ENCODE assay signal across 29 cellular contexts in the genomic region with DNA sequence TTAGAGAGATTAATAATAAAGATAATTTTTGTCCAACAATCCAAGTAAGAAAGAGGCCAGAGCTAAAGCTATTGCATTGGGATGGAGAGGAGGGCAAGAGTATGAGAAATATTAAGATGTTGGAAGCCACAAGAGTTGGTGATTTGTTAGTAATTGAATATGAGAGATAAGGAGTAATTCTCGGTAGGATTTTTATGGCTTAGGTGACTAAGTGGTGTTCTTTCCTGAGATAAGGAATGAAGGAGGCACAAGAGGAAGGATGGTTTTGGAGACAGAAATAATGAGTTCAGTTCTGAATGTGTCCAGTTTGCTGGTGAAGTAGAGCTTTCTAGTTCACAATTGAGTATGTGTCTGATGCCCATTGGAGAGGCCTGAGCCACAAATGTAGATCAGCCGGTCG. TPM values are rescaled to one million over a fixed set of nuclear protein-coding genes. Genes with fewer than 3 reads are reported as not detected.
"Had no signal": no experiment of that assay in that cellular context is flagged by ENCODE, and none has a peak within 500 bp of the region (broad histone marks: within the 10 kb centered on the region; RNA-seq: fewer than 3 reads in every experiment).

No MANE protein-coding gene starts in this region.

- H3K27ac Mint-ChIP-seq: activated naive CD8-positive, alpha-beta T cell treated with anti-CD3 and anti-CD28 coated beads, Interleukin-2, amount 10 ng/mL, durations not matched to agents 7 days and 5 days; activated T-helper 1 cell treated with anti-CD3 and anti-CD28 coated beads, Interleukin-12 subunit alpha, Interleukin-12 subunit beta, Interleukin-2, Interleukin-4 antibody, amounts not matched to agents 30 ng/mL and 10 ng/mL and 1 ng/mL, durations not matched to agents 14 hours and 24 hours and 36 hours; endodermal cell; T-helper 1 cell treated with Interleukin-12 subunit alpha and Interleukin-12 subunit beta and Interleukin-4 antibody, amounts not matched to agents 30 μg/mL and 1 μg/mL, for 36 hours; WTC11 had no signal

- H3K4me1 Mint-ChIP-seq: endodermal cell, neural crest cell had no signal

- ATAC-seq: activated CD8-positive, alpha-beta T cell treated with anti-CD3 and anti-CD28 coated beads for 36 hours; esophagus mucosa; left cardiac atrium; left ventricle myocardium superior; naive thymus-derived CD4-positive, alpha-beta T cell; pancreas; psoas muscle; stimulated activated naive CD8-positive, alpha-beta T cell treated with anti-CD3 and anti-CD28 coated beads, Interleukin-15, Interleukin-2, amounts not matched to agents 100 U/mL and 50 U/mL, for 24 hours; WTC11 had no signal

- H3K9me3 Mint-ChIP-seq: activated CD8-positive, alpha-beta T cell treated with anti-CD3 and anti-CD28 coated beads for 36 hours; activated naive CD8-positive, alpha-beta T cell treated with anti-CD3 and anti-CD28 coated beads, Interleukin-2, amount 10 ng/mL, durations not matched to agents 7 days and 5 days; activated T-helper 1 cell treated with anti-CD3 and anti-CD28 coated beads, Interleukin-12 subunit alpha, Interleukin-12 subunit beta, Interleukin-2, Interleukin-4 antibody, amounts not matched to agents 30 ng/mL and 10 ng/mL and 1 ng/mL, durations not matched to agents 14 hours and 24 hours and 36 hours; endodermal cell; naive thymus-derived CD4-positive, alpha-beta T cell; neural crest cell; T-helper 1 cell treated with Interleukin-12 subunit alpha and Interleukin-12 subunit beta and Interleukin-4 antibody, amounts not matched to agents 30 μg/mL and 1 μg/mL, for 36 hours; WTC11 had no signal

- H3K27me3 ChIP-seq: pancreas, testis had no signal

- H3K27ac ChIP-seq: pancreas, psoas muscle, testis had no signal

- H3K9me3 ChIP-seq: pancreas, psoas muscle, testis had no signal

- H3K27me3 Mint-ChIP-seq: activated CD8-positive, alpha-beta T cell treated with anti-CD3 and anti-CD28 coated beads for 36 hours; activated naive CD8-positive, alpha-beta T cell treated with anti-CD3 and anti-CD28 coated beads, Interleukin-2, amount 10 ng/mL, durations not matched to agents 7 days and 5 days; naive thymus-derived CD4-positive, alpha-beta T cell had no signal

- H3K4me1 ChIP-seq: pancreas, psoas muscle, testis had no signal

- DNase-seq: activated CD4-positive, alpha-beta T cell treated with anti-CD3 and anti-CD28 coated beads, Interleukin-2, amount 50 U/mL, for 1 hour; activated CD8-positive, alpha-beta T cell treated with anti-CD3 and anti-CD28 coated beads for 36 hours; activated gamma-delta T cell; activated naive CD8-positive, alpha-beta T cell treated with anti-CD3 and anti-CD28 coated beads, Interleukin-2, amount 10 ng/mL, durations not matched to agents 7 days and 5 days; amygdala; caudate nucleus; endodermal cell; foreskin fibroblast; head of caudate nucleus; hippocampal formation; left cardiac atrium; left ventricle myocardium superior; midbrain; naive thymus-derived CD4-positive, alpha-beta T cell; nucleus accumbens; pancreas; psoas muscle; stimulated activated CD4-positive, alpha-beta T cell treated with anti-CD3 and anti-CD28 coated beads, Interleukin-15, amount 100 ng/mL, for 24 hours; stimulated activated CD4-positive, alpha-beta T cell treated with anti-CD3 and anti-CD28 coated beads, Interleukin-2, amount 100 ng/mL, for 24 hours; stimulated activated naive CD8-positive, alpha-beta T cell treated with anti-CD3 and anti-CD28 coated beads, Interleukin-15, Interleukin-2, amounts not matched to agents 100 U/mL and 50 U/mL, for 24 hours; SW 1271; T1000; testis; trophoblast cell had no signal

- H3K4me3 ChIP-seq: pancreas, psoas muscle, testis had no signal

- H3K4me3 Mint-ChIP-seq: activated CD8-positive, alpha-beta T cell treated with anti-CD3 and anti-CD28 coated beads for 36 hours; activated naive CD8-positive, alpha-beta T cell treated with anti-CD3 and anti-CD28 coated beads, Interleukin-2, amount 10 ng/mL, durations not matched to agents 7 days and 5 days; activated T-helper 1 cell treated with anti-CD3 and anti-CD28 coated beads, Interleukin-12 subunit alpha, Interleukin-12 subunit beta, Interleukin-2, Interleukin-4 antibody, amounts not matched to agents 30 ng/mL and 10 ng/mL and 1 ng/mL, durations not matched to agents 14 hours and 24 hours and 36 hours; endodermal cell; naive thymus-derived CD4-positive, alpha-beta T cell; neural crest cell; T-helper 1 cell treated with Interleukin-12 subunit alpha and Interleukin-12 subunit beta and Interleukin-4 antibody, amounts not matched to agents 30 μg/mL and 1 μg/mL, for 36 hours; WTC11 had no signal

RNA-seq across cellular contexts. Expression of gene LRRC39, which starts 35.7 kb away (rescaled TPM):
- total RNA-seq: esophagus mucosa had no signal
- polyA plus RNA-seq: naive thymus-derived CD4-positive, alpha-beta T cell had no signal
